Comparison of ENCODE assay signal across 9 cellular contexts in the genomic region with DNA sequence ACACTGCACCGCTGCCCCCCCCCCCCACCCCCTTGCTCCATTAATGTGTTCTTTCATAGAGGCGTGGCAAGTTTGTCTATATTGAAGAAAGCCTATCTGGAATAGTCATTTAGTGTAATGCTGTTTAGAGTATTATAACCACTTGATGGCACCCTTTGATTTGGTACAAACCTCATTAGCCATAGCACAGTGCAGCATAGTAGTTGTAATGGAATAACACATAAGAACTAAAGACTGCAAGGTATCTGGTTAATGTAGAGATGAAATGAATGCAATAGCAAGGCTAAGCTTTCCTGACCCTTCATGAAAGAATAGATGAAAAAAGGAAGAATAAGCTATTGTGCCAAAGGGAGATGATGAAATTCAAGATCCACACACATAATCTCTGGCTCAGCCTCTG.
DNase-seq lines count a peak whose midpoint lies in the region; ATAC-seq, FAIRE-seq and TF ChIP-seq lines count a peak whose summit lies in the region.
"Had no signal": no experiment of that assay in that cellular context is flagged by ENCODE, and none has a peak within 500 bp of the region (broad histone marks: within the 10 kb centered on the region; RNA-seq: fewer than 3 reads in every experiment).

No MANE protein-coding gene starts in this region.

- peak overlapping the region; percentile 9; the same call in 2 of the 3 replicates for H3K4me2 ChIP-seq in A549
- no peak overlapping the region for H3K4me2 ChIP-seq in Karpas-422 (ENCODE audit: low read depth, low read length, poor library complexity, severe bottlenecking)

- no peaks in the 10 kb centered on the region for H3K9me2 ChIP-seq in Karpas-422 (replicated peaks; ENCODE audit: insufficient read depth, low read length)

- H3K4me3 Mint-ChIP-seq in stimulated activated naive CD8-positive, alpha-beta T cell treated with anti-CD3 and anti-CD28 coated beads, Interleukin-15, amount 100 ng/mL, for 72 hours, result no peak overlapping the region
- H3K4me3 Mint-ChIP-seq: activated naive CD4-positive, alpha-beta T cell treated with anti-CD3 and anti-CD28 coated beads, Interleukin-2, amount 50 U/mL, for 24 hours had no signal

- peak; percentile 84 for FAIRE-seq in A549 (lab: Jason Lieb, UNC)

- TF ChIP-seq CTCF in A549 (IDR thresholded peaks at IDR 0.05) (peak; percentile 69), GM13977 (IDR thresholded peaks at IDR 0.05; ENCODE audit: extremely low read depth, insufficient read depth, missing control alignments) (peak; percentile 40), foreskin keratinocyte (conservative IDR thresholded peaks at IDR 0.05) (peak; percentile 70)

- H3K36me3 ChIP-seq in Karpas-422 (ENCODE audit: insufficient read depth, low read length) (no peaks in the 10 kb centered on the region; the same call in 1 of the 2 replicates), SJCRH30 (peaks cover 3% of the 10 kb centered on the region; the same call in 1 of the 2 replicates)

- H3K9ac ChIP-seq in Karpas-422 (ENCODE audit: low read length), result no peak overlapping the region

- H3K9me3 ChIP-seq in A549 (peaks cover 13% of the 10 kb centered on the region), Karpas-422 (ENCODE audit: low read length) (no peaks in the 10 kb centered on the region; the same call in 1 of the 2 replicates), SJCRH30 (replicated peaks) (no peaks in the 10 kb centered on the region)

- in situ Hi-C loops in GM13977 (cut with MboI; ENCODE audit: low pct_unique_long_range_greater_than_20kb, low sequenced_read_pairs, unreplicated experiment), result loop anchor here (25.0 kb wide), 1 partner anchor 400 kb away; no protein-coding TSS in a partner anchor

- TF ChIP-seq EP300 in A549 (IDR thresholded peaks at IDR 0.05), result no peak

- no peak overlapping the region for H2AFZ ChIP-seq in Karpas-422 (ENCODE audit: low read length)

- 15% methylated on average over 2 of the region's 2 CpGs for WGBS in A549 (ENCODE audit: missing lambda C conversion rate)

- peaks cover 80% of the 10 kb centered on the region for H3K4me1 ChIP-seq in A549
- peaks cover 4% of the 10 kb centered on the region; the same call in 1 of the 2 replicates for H3K4me1 ChIP-seq in Karpas-422 (ENCODE audit: low read length)
- no peaks in the 10 kb centered on the region for H3K4me1 ChIP-seq in SJCRH30
- peaks cover 4% of the 10 kb centered on the region for H3K4me1 ChIP-seq in foreskin keratinocyte

- H3K27me3 ChIP-seq in Karpas-422 (ENCODE audit: low read length) (no peaks in the 10 kb centered on the region), SJCRH30 (no peaks in the 10 kb centered on the region), foreskin keratinocyte (no peaks in the 10 kb centered on the region)

- peak; percentile 78 to 79 for TF ChIP-seq RAD21 in A549 (conservative IDR thresholded peaks at IDR 0.05 in 1 of 2, IDR thresholded peaks at IDR 0.05 in 1 of 2)

- DNase-seq in A549 (ENCODE audit: low read depth in 1 of 2, low spot score in 1 of 2), result peak in 1 of 2 experiments; percentile 50
- DNase-seq in GM13977 (ENCODE audit: low spot score), result peak; percentile 29
- DNase-seq in Karpas-422, result peak; percentile 84
- peak; percentile 8 to 74 for DNase-seq in SJCRH30
- DNase-seq in foreskin keratinocyte, result peak in 1 of 2 donors; percentile 42
- no peak for DNase-seq in stimulated activated naive CD8-positive, alpha-beta T cell treated with anti-CD3 and anti-CD28 coated beads, Interleukin-15, amount 100 ng/mL, for 72 hours
- DNase-seq in stimulated activated CD4-positive, alpha-beta T cell treated with anti-CD3 and anti-CD28 coated beads, Interleukin-2, amount 100 ng/mL, for 24 hours, result no peak

- TF ChIP-seq POLR2A in A549 (IDR thresholded peaks at IDR 0.05; ENCODE audit: low read length), result no peak

- no peak overlapping the region for H3K27ac Mint-ChIP-seq in stimulated activated naive CD8-positive, alpha-beta T cell treated with anti-CD3 and anti-CD28 coated beads, Interleukin-15, amount 100 ng/mL, for 72 hours
- H3K27ac Mint-ChIP-seq: activated naive CD4-positive, alpha-beta T cell treated with anti-CD3 and anti-CD28 coated beads, Interleukin-2, amount 50 U/mL, for 24 hours had no signal

- no peaks in the 10 kb centered on the region for H4K20me1 ChIP-seq in Karpas-422 (ENCODE audit: insufficient read depth, low read depth, low read length)

- H3K4me3 ChIP-seq in A549, result no peak overlapping the region
- H3K4me3 ChIP-seq in Karpas-422 (ENCODE audit: low read length), result no peak overlapping the region
- H3K4me3 ChIP-seq in SJCRH30, result no peak overlapping the region

- CTCF ChIA-PET in A549 (lab: Yijun Ruan, JAX), result interaction anchor here (0.6 to 5.0 kb wide), 11 partner anchors 10 to 699 kb away, joined by 3 to 37 read pairs (median 4); no protein-coding TSS in a partner anchor

- peaks cover 15% of the 10 kb centered on the region for H3K4me1 Mint-ChIP-seq in stimulated activated naive CD8-positive, alpha-beta T cell treated with anti-CD3 and anti-CD28 coated beads, Interleukin-15, amount 100 ng/mL, for 72 hours
- H3K4me1 Mint-ChIP-seq: activated naive CD4-positive, alpha-beta T cell treated with anti-CD3 and anti-CD28 coated beads, Interleukin-2, amount 50 U/mL, for 24 hours had no signal

- ATAC-seq in A549 (peak; percentile 88), foreskin keratinocyte (peak; percentile 58), GM18870 (IDR thresholded peaks at IDR 0.05; ENCODE audit: unreplicated experiment) (no peak)
- peak; percentile 84 for ATAC-seq in stimulated activated naive CD8-positive, alpha-beta T cell treated with anti-CD3 and anti-CD28 coated beads, Interleukin-15, amount 100 ng/mL, for 72 hours

- H3K9me3 Mint-ChIP-seq in stimulated activated naive CD8-positive, alpha-beta T cell treated with anti-CD3 and anti-CD28 coated beads, Interleukin-15, amount 100 ng/mL, for 72 hours, result peaks cover 6 to 10% of the 10 kb centered on the region in 2 donors
- H3K9me3 Mint-ChIP-seq: activated naive CD4-positive, alpha-beta T cell treated with anti-CD3 and anti-CD28 coated beads, Interleukin-2, amount 50 U/mL, for 24 hours had no signal

- POLR2A ChIA-PET in A549 (lab: Yijun Ruan, JAX), result no interaction called here

- H3K27ac ChIP-seq in A549 (peak overlapping the region; percentile 5 to 35; a peak in 2 of 6 replicates), Karpas-422 (ENCODE audit: low read length) (no peak overlapping the region), SJCRH30 (no peak overlapping the region), foreskin keratinocyte (no peak overlapping the region)

- H3K27me3 Mint-ChIP-seq in stimulated activated naive CD8-positive, alpha-beta T cell treated with anti-CD3 and anti-CD28 coated beads, Interleukin-15, amount 100 ng/mL, for 72 hours, result no peaks in the 10 kb centered on the region
- H3K27me3 Mint-ChIP-seq: activated naive CD4-positive, alpha-beta T cell treated with anti-CD3 and anti-CD28 coated beads, Interleukin-2, amount 50 U/mL, for 24 hours had no signal

- peaks cover 17% of the 10 kb centered on the region for H3K79me2 ChIP-seq in Karpas-422 (ENCODE audit: low read length)

TF ChIP-seq in A549, 52 proteins besides CTCF, POLR2A, EP300 and RAD21:
- peak; percentile 65 for TF ChIP-seq SMC3 (IDR thresholded peaks at IDR 0.05)
- TF ChIP-seq, protein P1, sequence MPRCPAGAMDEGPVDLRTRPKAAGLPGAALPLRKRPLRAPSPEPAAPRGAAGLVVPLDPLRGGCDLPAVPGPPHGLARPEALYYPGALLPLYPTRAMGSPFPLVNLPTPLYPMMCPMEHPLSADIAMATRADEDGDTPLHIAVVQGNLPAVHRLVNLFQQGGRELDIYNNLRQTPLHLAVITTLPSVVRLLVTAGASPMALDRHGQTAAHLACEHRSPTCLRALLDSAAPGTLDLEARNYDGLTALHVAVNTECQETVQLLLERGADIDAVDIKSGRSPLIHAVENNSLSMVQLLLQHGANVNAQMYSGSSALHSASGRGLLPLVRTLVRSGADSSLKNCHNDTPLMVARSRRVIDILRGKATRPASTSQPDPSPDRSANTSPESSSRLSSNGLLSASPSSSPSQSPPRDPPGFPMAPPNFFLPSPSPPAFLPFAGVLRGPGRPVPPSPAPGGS (IDR thresholded peaks at IDR 0.05), result no peak

Comparison
In these comparisons a context has a peak if more than half of its experiments do, and no peak if none do; other contexts are left out.
1. DNase-seq: peak in GM13977 (single experiment), Karpas-422 (single experiment) and SJCRH30 (2 of 2); none in stimulated activated naive CD8-positive, alpha-beta T cell treated with anti-CD3 and anti-CD28 coated beads, Interleukin-15, amount 100 ng/mL, for 72 hours (0 of 2) and stimulated activated CD4-positive, alpha-beta T cell treated with anti-CD3 and anti-CD28 coated beads, Interleukin-2, amount 100 ng/mL, for 24 hours (0 of 2).
2. H3K27ac ChIP-seq: peak in A549 (2 of 2); none in Karpas-422 (single experiment), SJCRH30 (single experiment) and foreskin keratinocyte (single experiment).
3. Peak in every context shown above with its lines, with median percentiles within 50 percentile points of each other: CTCF ChIP-seq.